35 cellular contexts compared by ENCODE assay signal in the genomic region with DNA sequence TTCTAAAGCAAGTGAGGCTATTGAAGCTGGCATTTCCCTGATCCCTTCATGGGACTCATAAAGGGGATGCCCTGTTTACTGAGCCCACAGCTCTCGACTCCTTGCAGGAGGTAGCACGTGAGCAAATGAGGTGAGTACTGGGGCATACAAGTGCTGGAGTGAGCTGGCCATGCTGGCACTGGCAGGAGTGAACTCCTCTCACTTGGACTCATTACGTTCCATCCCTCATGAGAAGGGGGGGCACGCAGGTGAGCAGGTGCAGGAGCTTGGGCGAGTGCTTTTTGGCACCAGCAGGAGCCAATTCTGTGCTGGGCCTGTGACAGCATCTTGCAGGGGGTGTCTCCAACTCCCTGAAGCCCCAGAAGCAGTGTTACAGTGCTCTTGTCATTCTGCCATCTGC.
"Had no signal": no experiment of that assay in that cellular context is flagged by ENCODE, and none has a peak within 500 bp of the region (broad histone marks: within the 10 kb centered on the region; RNA-seq: fewer than 3 reads in every experiment).

No MANE protein-coding gene starts in this region.

- DNase-seq: activated effector memory CD4-positive, alpha-beta T cell treated with anti-CD3 and anti-CD28 coated beads, Interleukin-2, amount 50 U/mL, for 16 hours; activated effector memory CD4-positive, alpha-beta T cell treated with Interleukin-2 at 50 U/mL for 16 hours; activated gamma-delta T cell; activated gamma-delta T cell treated with Interleukin-2 at 50 U/mL for 16 hours; activated naive CD4-positive, alpha-beta T cell; activated naive CD4-positive, alpha-beta T cell treated with anti-CD3 and anti-CD28 coated beads for 36 hours; activated naive CD4-positive, alpha-beta T cell treated with anti-CD3 and anti-CD28 coated beads, Interleukin-2, amount 10 ng/mL, durations not matched to agents 7 days and 5 days; activated naive CD4-positive, alpha-beta T cell treated with anti-CD3 and anti-CD28 coated beads, Interleukin-2, amount 50 U/mL, for 16 hours; activated naive CD4-positive, alpha-beta T cell treated with Interleukin-2 at 50 U/mL for 16 hours; activated naive CD8-positive, alpha-beta T cell treated with anti-CD3 and anti-CD28 coated beads for 36 hours; activated naive CD8-positive, alpha-beta T cell treated with anti-CD3 and anti-CD28 coated beads, Interleukin-2, amount 10 ng/mL, durations not matched to agents 7 days and 5 days; activated naive CD8-positive, alpha-beta T cell treated with anti-CD3 and anti-CD28 coated beads, Interleukin-2, amount 50 U/mL, for 24 hours; activated T-cell treated with anti-CD3 and anti-CD28 coated beads, Interleukin-2, amount 50 U/mL, for 1 hour; activated T-cell treated with anti-CD3 and anti-CD28 coated beads, Interleukin-2, amount 50 U/mL, for 24 hours; activated T-cell treated with anti-CD3 and anti-CD28 coated beads, Interleukin-2, amount 50 U/mL, for 4 hours; activated T-cell treated with anti-CD3 and anti-CD28 coated beads, Interleukin-2, amount 50 U/mL, for 48 hours; activated T-cell treated with anti-CD3 and anti-CD28 coated beads, Interleukin-2, amount 50 U/mL, for 72 hours; adrenal gland; amniotic stem cell; amygdala; anterior cingulate cortex; body of pancreas; brain microvascular endothelial cell; caudate nucleus; central memory CD4-positive, alpha-beta T cell; cerebellar nuclear complex had no signal

- H3K27ac Mint-ChIP-seq: activated naive CD4-positive, alpha-beta T cell treated with anti-CD3 and anti-CD28 coated beads for 36 hours; activated naive CD4-positive, alpha-beta T cell treated with anti-CD3 and anti-CD28 coated beads, Interleukin-2, amount 10 ng/mL, durations not matched to agents 7 days and 5 days; activated naive CD4-positive, alpha-beta T cell treated with anti-CD3 and anti-CD28 coated beads, Interleukin-2, amount 50 U/mL, for 24 hours; activated naive CD8-positive, alpha-beta T cell; activated naive CD8-positive, alpha-beta T cell treated with anti-CD3 and anti-CD28 coated beads for 36 hours; activated naive CD8-positive, alpha-beta T cell treated with anti-CD3 and anti-CD28 coated beads, Interleukin-2, amount 10 ng/mL, durations not matched to agents 7 days and 5 days; activated naive CD8-positive, alpha-beta T cell treated with anti-CD3 and anti-CD28 coated beads, Interleukin-2, amount 50 U/mL, for 24 hours; activated T-cell treated with anti-CD3 and anti-CD28 coated beads, Interleukin-2, amount 50 U/mL, for 24 hours; activated T-cell treated with anti-CD3 and anti-CD28 coated beads, Interleukin-2, amount 50 U/mL, for 72 hours; activated T-helper 1 cell treated with anti-CD3 and anti-CD28 coated beads, Interleukin-12 subunit alpha, Interleukin-12 subunit beta, Interleukin-2, Interleukin-4 antibody, amounts not matched to agents 30 ng/mL and 10 ng/mL and 1 ng/mL, durations not matched to agents 14 hours and 24 hours and 36 hours; activated T-helper 17 cell treated with anti-CD3 and anti-CD28 coated beads, Interleukin-2, amount 50 U/mL, for 72 hours; activated T-helper 2 cell treated with anti-CD3 and anti-CD28 coated beads, Interferon-gamma antibody, Interleukin-2, Interleukin-4, amounts not matched to agents 10 μg/mL and 5 μg/mL and 100 μg/mL, durations not matched to agents 14 hours and 24 hours and 36 hours; brain had no signal

- H3K36me3 ChIP-seq: adrenal gland, ascending aorta, brain microvascular endothelial cell, breast epithelium, cardiac muscle cell had no signal

- H3K9me3 Mint-ChIP-seq: activated naive CD4-positive, alpha-beta T cell treated with anti-CD3 and anti-CD28 coated beads, Interleukin-2, amount 50 U/mL, for 24 hours; activated T-cell treated with anti-CD3 and anti-CD28 coated beads, Interleukin-2, amount 50 U/mL, for 4 hours; activated T-helper 17 cell treated with anti-CD3 and anti-CD28 coated beads, Interleukin-2, amount 50 U/mL, for 72 hours had no signal

- H3K4me1 ChIP-seq: adrenal gland, ascending aorta, body of pancreas, breast epithelium had no signal

- ATAC-seq: activated naive CD8-positive, alpha-beta T cell treated with anti-CD3 and anti-CD28 coated beads, Interleukin-2, amount 50 U/mL, for 24 hours; activated T-cell treated with anti-CD3 and anti-CD28 coated beads, Interleukin-2, amount 50 U/mL, for 4 hours; activated T-cell treated with anti-CD3 and anti-CD28 coated beads, Interleukin-2, amount 50 U/mL, for 72 hours; activated T-helper 17 cell treated with anti-CD3 and anti-CD28 coated beads, Interleukin-2, amount 50 U/mL, for 72 hours; body of pancreas had no signal

- H3K36me3 Mint-ChIP-seq: activated naive CD4-positive, alpha-beta T cell treated with anti-CD3 and anti-CD28 coated beads, Interleukin-2, amount 10 ng/mL, durations not matched to agents 7 days and 5 days; activated naive CD4-positive, alpha-beta T cell treated with anti-CD3 and anti-CD28 coated beads, Interleukin-2, amount 50 U/mL, for 24 hours; activated naive CD8-positive, alpha-beta T cell; activated naive CD8-positive, alpha-beta T cell treated with anti-CD3 and anti-CD28 coated beads for 36 hours; activated naive CD8-positive, alpha-beta T cell treated with anti-CD3 and anti-CD28 coated beads, Interleukin-2, amount 10 ng/mL, durations not matched to agents 7 days and 5 days; brain had no signal

- H3K9me3 ChIP-seq: adrenal gland, ascending aorta, body of pancreas had no signal

- H3K27ac ChIP-seq: adrenal gland, ascending aorta, body of pancreas, brain microvascular endothelial cell, breast epithelium, cardiac muscle cell had no signal

- H3K4me3 ChIP-seq: adrenal gland, ascending aorta, body of pancreas, breast epithelium, cardiac muscle cell had no signal

- H3K27me3 ChIP-seq: adrenal gland, ascending aorta, body of pancreas, brain microvascular endothelial cell, breast epithelium, cardiac muscle cell had no signal
